8 cellular contexts compared by ENCODE assay signal in genomic region chr5:164013077-164013670, GRCh38.
DNase-seq lines count a peak whose midpoint lies in the region; ATAC-seq and TF ChIP-seq lines count a peak whose summit lies in the region.

No MANE protein-coding gene starts in this region.

- H2AFZ ChIP-seq in OCI-LY7 (ENCODE audit: low read length) = peak overlapping the region; percentile 60; the same call in 1 of the 2 replicates

- H3K79me2 ChIP-seq in OCI-LY7 (ENCODE audit: insufficient read depth, low read depth, low read length) = no peaks in the 10 kb centered on the region

- H3K4me3 Mint-ChIP-seq in chondrocyte (ENCODE audit: unreplicated experiment) = no peak overlapping the region

- peak; percentile 94 for TF ChIP-seq RAD21 in liver (IDR thresholded peaks at IDR 0.05)

- H3K27ac ChIP-seq in OCI-LY7 (ENCODE audit: low read depth, low read length, poor library complexity, severe bottlenecking) (no peak overlapping the region), liver (ENCODE audit: low read depth in 1 of 2, low read length in 2 of 2) (no peak overlapping the region), tibial artery (no peak overlapping the region)

- DNase-seq in stimulated activated CD4-positive, alpha-beta T cell treated with anti-CD3 and anti-CD28 coated beads, Interleukin-12 subunit alpha, Interleukin-12 subunit beta, amount 100 ng/mL, for 48 hours (ENCODE audit: low read depth in 2 of 3, low spot score in 1 of 3) = peak in 2 of 3 donors; percentile 3 to 25
- DNase-seq in stimulated activated CD4-positive, alpha-beta T cell treated with anti-CD3 and anti-CD28 coated beads, Interleukin-4, amount 100 ng/mL, for 1 hour = no peak
- DNase-seq in HT-29 (ENCODE audit: low spot score) (peak; percentile 78), OCI-LY7 (ENCODE audit: low spot score) (peak; percentile 68), chondrocyte (ENCODE audit: low spot score) (no peak), tibial artery (no peak)

- peak; percentile 89 for ATAC-seq in GM21576 (IDR thresholded peaks at IDR 0.05; ENCODE audit: unreplicated experiment)

- POLR2A ChIA-PET in OCI-LY7 (lab: Charles Lee) = interaction anchor here (0.6 kb wide), 1 partner anchor 15 kb away, joined by 3 read pairs; no protein-coding TSS in a partner anchor

- H3K4me1 Mint-ChIP-seq in chondrocyte (ENCODE audit: low read depth) = no peaks in the 10 kb centered on the region

- H3K9me2 ChIP-seq in OCI-LY7 (ENCODE audit: insufficient read depth, low read length) = no peaks in the 10 kb centered on the region

- H3K4me1 ChIP-seq in OCI-LY7 (ENCODE audit: insufficient read depth, low read length, poor library complexity, severe bottlenecking) (peaks cover 4% of the 10 kb centered on the region), liver (ENCODE audit: control insufficient read depth in 4 of 4, insufficient read depth in 4 of 4, low read length in 3 of 4) (peaks cover 2 to 26% (median 21%) of the 10 kb centered on the region in 4 donors), tibial artery (no peaks in the 10 kb centered on the region)

- no peaks in the 10 kb centered on the region for H4K20me1 ChIP-seq in OCI-LY7 (ENCODE audit: insufficient read depth, low read length)

- H3K4me3 ChIP-seq in OCI-LY7 (ENCODE audit: low read depth, low read length, poor library complexity, severe bottlenecking) (no peak overlapping the region), liver (ENCODE audit: low read depth in 1 of 3, low read length in 3 of 3) (no peak overlapping the region), tibial artery (no peak overlapping the region)

- peak; percentile 89 for TF ChIP-seq CTCF in OCI-LY7 (conservative IDR thresholded peaks at IDR 0.05; ENCODE audit: low read length)
- TF ChIP-seq CTCF in chondrocyte (IDR thresholded peaks at IDR 0.05) = peak; percentile 92
- TF ChIP-seq CTCF in liver (IDR thresholded peaks at IDR 0.05; ENCODE audit: low read depth, low read length, missing input control) = peak; percentile 74
- peak; percentile 48 to 49 for TF ChIP-seq CTCF in tibial artery (IDR thresholded peaks at IDR 0.05)

- H3K9ac ChIP-seq in liver (ENCODE audit: low read depth in 1 of 2, low read length in 2 of 2) = no peak overlapping the region

- CTCF ChIA-PET in OCI-LY7 (lab: Charles Lee; ENCODE audit: unreplicated experiment) = no interaction called here

- no peak overlapping the region for H3K4me2 ChIP-seq in OCI-LY7 (ENCODE audit: low read length)

- 53% methylated on average over 6 of the region's 6 CpGs for WGBS in liver

- peaks cover 25% of the 10 kb centered on the region for H3K27me3 Mint-ChIP-seq in chondrocyte (ENCODE audit: low read depth)

- intact Hi-C loops in OCI-LY7 (cut with micrococcal nuclease; ENCODE audit: unreplicated experiment) (loop anchor here (1.0 to 5.0 kb wide), 2 partner anchors 491 to 1194 kb away; no protein-coding TSS in a partner anchor), tibial artery (cut with DNase I; ENCODE audit: low total_unique reads) (no loop called here)

- no peaks in the 10 kb centered on the region for H3K36me3 Mint-ChIP-seq in chondrocyte (ENCODE audit: low read depth)

- H3K36me3 ChIP-seq in OCI-LY7 (ENCODE audit: insufficient read depth, low read length) (no peaks in the 10 kb centered on the region), liver (ENCODE audit: control insufficient read depth in 4 of 4, insufficient read depth in 3 of 4, low read depth in 1 of 4, low read length in 3 of 4) (no peaks in the 10 kb centered on the region), tibial artery (no peaks in the 10 kb centered on the region)

- no peak overlapping the region for H3K27ac Mint-ChIP-seq in chondrocyte (ENCODE audit: unreplicated experiment)

- no TSS peak for BruUV-seq in OCI-LY7 (replicated peaks; lab: Mats Ljungman, UMichigan)

- no peaks in the 10 kb centered on the region for H3K9me3 Mint-ChIP-seq in chondrocyte (ENCODE audit: low read depth)

- H3K9me3 ChIP-seq in OCI-LY7 (ENCODE audit: low read length) = no peaks in the 10 kb centered on the region
- H3K9me3 ChIP-seq in liver (ENCODE audit: control insufficient read depth in 4 of 4, low read length in 3 of 4) = no peaks in the 10 kb centered on the region
- no peaks in the 10 kb centered on the region for H3K9me3 ChIP-seq in tibial artery

- H3K27me3 ChIP-seq in liver (ENCODE audit: control insufficient read depth in 4 of 4, insufficient read depth in 4 of 4, low read length in 3 of 4) (no peaks in the 10 kb centered on the region), tibial artery (no peaks in the 10 kb centered on the region)

TF ChIP-seq in liver, 16 proteins besides CTCF, POLR2A, EP300 and RAD21:
- TF ChIP-seq SP1 (IDR thresholded peaks at IDR 0.05) (no peak), EGR1 (IDR thresholded peaks at IDR 0.05; ENCODE audit: low read depth in 2 of 2) (no peak), JUND (IDR thresholded peaks at IDR 0.05) (no peak), ZBTB33 (IDR thresholded peaks at IDR 0.05) (no peak), HNF4G (IDR thresholded peaks at IDR 0.05) (no peak), RXRA (IDR thresholded peaks at IDR 0.05) (no peak), REST (IDR thresholded peaks at IDR 0.05) (no peak), GABPA (IDR thresholded peaks at IDR 0.05 in 1 of 2, conservative IDR thresholded peaks at IDR 0.05 in 1 of 2) (no peak), NR2F2 (IDR thresholded peaks at IDR 0.05) (no peak), YY1 (IDR thresholded peaks at IDR 0.05) (no peak), FOXA1 (IDR thresholded peaks at IDR 0.05) (no peak), HNF4A (conservative IDR thresholded peaks at IDR 0.05) (no peak), TAF1 (conservative IDR thresholded peaks at IDR 0.05) (no peak)
- TF ChIP-seq, protein P1, sequence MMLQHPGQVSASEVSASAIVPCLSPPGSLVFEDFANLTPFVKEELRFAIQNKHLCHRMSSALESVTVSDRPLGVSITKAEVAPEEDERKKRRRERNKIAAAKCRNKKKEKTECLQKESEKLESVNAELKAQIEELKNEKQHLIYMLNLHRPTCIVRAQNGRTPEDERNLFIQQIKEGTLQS (IDR thresholded peaks at IDR 0.05) = no peak
- TF ChIP-seq, protein P2, sequence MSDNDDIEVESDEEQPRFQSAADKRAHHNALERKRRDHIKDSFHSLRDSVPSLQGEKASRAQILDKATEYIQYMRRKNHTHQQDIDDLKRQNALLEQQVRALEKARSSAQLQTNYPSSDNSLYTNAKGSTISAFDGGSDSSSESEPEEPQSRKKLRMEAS (IDR thresholded peaks at IDR 0.05) = no peak
TF ChIP-seq in liver: peak in this region for 0.

Comparison
In these comparisons a context has a peak if more than half of its experiments do, and no peak if none do; other contexts are left out.
1. DNase-seq: peak in stimulated activated CD4-positive, alpha-beta T cell treated with anti-CD3 and anti-CD28 coated beads, Interleukin-12 subunit alpha, Interleukin-12 subunit beta, amount 100 ng/mL, for 48 hours (2 of 3), HT-29 (single experiment) and OCI-LY7 (single experiment); none in stimulated activated CD4-positive, alpha-beta T cell treated with anti-CD3 and anti-CD28 coated beads, Interleukin-4, amount 100 ng/mL, for 1 hour (single experiment), chondrocyte (single experiment) and tibial artery (0 of 2).
2. Peak in every context shown above with its lines, with median percentiles within 50 percentile points of each other: CTCF ChIP-seq.